Comparison of ENCODE assay signal across 18 cellular contexts in the genomic region with DNA sequence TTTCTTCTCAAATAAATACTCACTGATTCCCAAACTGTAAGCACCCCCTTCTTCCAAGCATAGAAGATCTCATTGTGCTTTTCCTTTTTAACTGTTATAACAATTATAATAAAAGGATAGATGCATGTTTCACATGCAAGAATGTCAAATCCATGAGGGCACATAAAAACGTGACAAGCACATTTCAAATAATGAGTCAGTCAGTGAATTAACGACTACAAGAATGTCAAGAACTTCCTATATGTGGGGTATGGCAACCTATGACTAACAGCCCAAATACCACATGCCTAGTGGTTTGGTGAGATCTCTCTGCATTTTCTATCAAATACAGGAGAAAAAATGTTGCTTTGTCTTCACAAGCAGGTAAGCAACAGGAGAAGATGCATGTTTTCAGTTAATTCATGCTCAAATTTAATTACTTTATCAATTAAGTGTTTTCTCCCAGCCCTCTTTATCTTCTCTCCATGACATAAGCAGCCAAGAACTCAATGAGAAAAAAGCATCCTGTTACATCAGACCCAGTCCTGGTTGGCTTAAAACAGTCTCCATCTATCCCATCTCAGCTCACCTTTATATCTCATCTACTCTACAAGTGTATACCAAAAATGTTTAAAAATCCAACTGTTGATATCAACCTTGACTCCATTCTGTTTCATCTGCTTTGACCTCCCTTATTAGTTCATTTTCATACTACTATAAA.
DNase-seq lines count a peak whose midpoint lies in the region; ATAC-seq and TF ChIP-seq lines count a peak whose summit lies in the region.
"Had no signal": no experiment of that assay in that cellular context is flagged by ENCODE, and none has a peak within 500 bp of the region (broad histone marks: within the 10 kb centered on the region; RNA-seq: fewer than 3 reads in every experiment).

No MANE protein-coding gene starts in this region.

- H3K4me1 ChIP-seq in RWPE2 (ENCODE audit: insufficient read depth, poor library complexity, severe bottlenecking) = peaks cover 9% of the 10 kb centered on the region
- H3K4me1 ChIP-seq in smooth muscle cell (ENCODE audit: low read depth) = peaks cover 5% of the 10 kb centered on the region

- H3K4me3 Mint-ChIP-seq in activated CD8-positive, alpha-beta T cell treated with anti-CD3 and anti-CD28 coated beads for 36 hours = no peak overlapping the region
- H3K4me3 Mint-ChIP-seq in activated CD8-positive, alpha-beta T cell treated with anti-CD3 and anti-CD28 coated beads, Interleukin-2, amount 10 ng/mL, durations not matched to agents 7 days and 5 days = no peak overlapping the region
- no peak overlapping the region for H3K4me3 Mint-ChIP-seq in mesothelial cell of epicardium
- H3K4me3 Mint-ChIP-seq: activated naive CD8-positive, alpha-beta T cell treated with anti-CD3 and anti-CD28 coated beads, Interleukin-2, amount 10 ng/mL, durations not matched to agents 7 days and 5 days; B cell; nephron progenitor cell; stimulated activated memory B cell treated with anti-CD40 and anti-IgM and Interleukin-4, amounts not matched to agents 10 μg/mL and 1 μg/mL and 100 μg/mL, for 72 hours; T-cell had no signal

- 4% methylated on average over 2 of the region's 2 CpGs for WGBS in smooth muscle cell (ENCODE audit: low lambda C conversion rate)

- H3K9ac ChIP-seq in smooth muscle cell (ENCODE audit: low read depth) = no peak overlapping the region

- peak overlapping the region; percentile 8 for H3K4me2 ChIP-seq in smooth muscle cell

- no peak overlapping the region for H3K27ac Mint-ChIP-seq in activated CD8-positive, alpha-beta T cell treated with anti-CD3 and anti-CD28 coated beads for 36 hours
- H3K27ac Mint-ChIP-seq in activated CD8-positive, alpha-beta T cell treated with anti-CD3 and anti-CD28 coated beads, Interleukin-2, amount 10 ng/mL, durations not matched to agents 7 days and 5 days = no peak overlapping the region
- H3K27ac Mint-ChIP-seq in mesothelial cell of epicardium = no peak overlapping the region
- H3K27ac Mint-ChIP-seq: activated naive CD8-positive, alpha-beta T cell treated with anti-CD3 and anti-CD28 coated beads, Interleukin-2, amount 10 ng/mL, durations not matched to agents 7 days and 5 days; B cell; nephron progenitor cell; stimulated activated memory B cell treated with anti-CD40 and anti-IgM and Interleukin-4, amounts not matched to agents 10 μg/mL and 1 μg/mL and 100 μg/mL, for 72 hours; T-cell had no signal

- peak overlapping the region; percentile 34 for H3K27ac ChIP-seq in RWPE2 (ENCODE audit: poor library complexity, severe bottlenecking)
- no peak overlapping the region for H3K27ac ChIP-seq in smooth muscle cell (ENCODE audit: low read depth)

- H3K36me3 Mint-ChIP-seq in activated CD8-positive, alpha-beta T cell treated with anti-CD3 and anti-CD28 coated beads for 36 hours (ENCODE audit: low read depth) = no peaks in the 10 kb centered on the region
- H3K36me3 Mint-ChIP-seq in activated CD8-positive, alpha-beta T cell treated with anti-CD3 and anti-CD28 coated beads, Interleukin-2, amount 10 ng/mL, durations not matched to agents 7 days and 5 days (ENCODE audit: low read depth) = no peaks in the 10 kb centered on the region
- H3K36me3 Mint-ChIP-seq in mesothelial cell of epicardium = no peaks in the 10 kb centered on the region
- H3K36me3 Mint-ChIP-seq: activated naive CD8-positive, alpha-beta T cell treated with anti-CD3 and anti-CD28 coated beads, Interleukin-2, amount 10 ng/mL, durations not matched to agents 7 days and 5 days; stimulated activated memory B cell treated with anti-CD40 and anti-IgM and Interleukin-4, amounts not matched to agents 10 μg/mL and 1 μg/mL and 100 μg/mL, for 72 hours; T-cell had no signal

- H3K4me3 ChIP-seq in RWPE2 (ENCODE audit: severe bottlenecking) = no peak overlapping the region
- H3K4me3 ChIP-seq in fibroblast of pulmonary artery (replicated peaks; ENCODE audit: low read depth, low read length) = no peak overlapping the region
- no peak overlapping the region for H3K4me3 ChIP-seq in smooth muscle cell

- no peak for TF ChIP-seq CTCF in activated CD8-positive, alpha-beta T cell treated with anti-CD3 and anti-CD28 coated beads for 36 hours (IDR thresholded peaks at IDR 0.05)
- TF ChIP-seq CTCF in RWPE2 (IDR thresholded peaks at IDR 0.05; ENCODE audit: poor library complexity, severe bottlenecking) (no peak), fibroblast of pulmonary artery (IDR thresholded peaks at IDR 0.05; ENCODE audit: low read length, missing control alignments) (no peak), smooth muscle cell (IDR thresholded peaks at IDR 0.05; ENCODE audit: borderline replicate concordance, insufficient read depth, poor library complexity, severe bottlenecking) (no peak), mesothelial cell of epicardium (IDR thresholded peaks at IDR 0.05; ENCODE audit: unreplicated experiment) (no peak)

- no peaks in the 10 kb centered on the region for H3K36me3 ChIP-seq in RWPE2 (ENCODE audit: low read depth)
- no peaks in the 10 kb centered on the region for H3K36me3 ChIP-seq in smooth muscle cell (ENCODE audit: low read depth)

- H4K20me1 ChIP-seq in smooth muscle cell (ENCODE audit: low read depth) = no peaks in the 10 kb centered on the region

- H3K9me3 ChIP-seq in RWPE2 (ENCODE audit: severe bottlenecking) (no peaks in the 10 kb centered on the region), smooth muscle cell (replicated peaks; ENCODE audit: low read depth) (no peaks in the 10 kb centered on the region)

- no peaks in the 10 kb centered on the region for H3K27me3 Mint-ChIP-seq in activated CD8-positive, alpha-beta T cell treated with anti-CD3 and anti-CD28 coated beads for 36 hours
- no peaks in the 10 kb centered on the region for H3K27me3 Mint-ChIP-seq in activated CD8-positive, alpha-beta T cell treated with anti-CD3 and anti-CD28 coated beads, Interleukin-2, amount 10 ng/mL, durations not matched to agents 7 days and 5 days (ENCODE audit: low read depth)
- H3K27me3 Mint-ChIP-seq in mesothelial cell of epicardium (ENCODE audit: low read depth) = no peaks in the 10 kb centered on the region
- H3K27me3 Mint-ChIP-seq: activated naive CD8-positive, alpha-beta T cell treated with anti-CD3 and anti-CD28 coated beads, Interleukin-2, amount 10 ng/mL, durations not matched to agents 7 days and 5 days; B cell; T-cell had no signal

- H2AFZ ChIP-seq in smooth muscle cell (ENCODE audit: low read depth) = no peak overlapping the region

- intact Hi-C loops in activated CD8-positive, alpha-beta T cell treated with anti-CD3 and anti-CD28 coated beads for 36 hours (cut with micrococcal nuclease) = no loop called here

- H3K79me2 ChIP-seq in smooth muscle cell (ENCODE audit: low read depth) = no peaks in the 10 kb centered on the region

- no peaks in the 10 kb centered on the region for H3F3A ChIP-seq in smooth muscle cell (ENCODE audit: low read depth)

- POLR2A ChIA-PET in activated CD8-positive, alpha-beta T cell treated with anti-CD3 and anti-CD28 coated beads for 36 hours (lab: Charles Lee) = no interaction called here
- POLR2A ChIA-PET in activated CD8-positive, alpha-beta T cell treated with anti-CD3 and anti-CD28 coated beads, Interleukin-2, amount 10 ng/mL, durations not matched to agents 7 days and 5 days (lab: Charles Lee) = no interaction called here

- H3K9me3 Mint-ChIP-seq in activated CD8-positive, alpha-beta T cell treated with anti-CD3 and anti-CD28 coated beads for 36 hours = no peaks in the 10 kb centered on the region
- no peaks in the 10 kb centered on the region for H3K9me3 Mint-ChIP-seq in activated CD8-positive, alpha-beta T cell treated with anti-CD3 and anti-CD28 coated beads, Interleukin-2, amount 10 ng/mL, durations not matched to agents 7 days and 5 days (ENCODE audit: insufficient read depth)
- peaks cover 6% of the 10 kb centered on the region for H3K9me3 Mint-ChIP-seq in mesothelial cell of epicardium
- H3K9me3 Mint-ChIP-seq: activated naive CD8-positive, alpha-beta T cell treated with anti-CD3 and anti-CD28 coated beads, Interleukin-2, amount 10 ng/mL, durations not matched to agents 7 days and 5 days; nephron progenitor cell; stimulated activated memory B cell treated with anti-CD40 and anti-IgM and Interleukin-4, amounts not matched to agents 10 μg/mL and 1 μg/mL and 100 μg/mL, for 72 hours; T-cell had no signal

- peak; percentile 62 for ATAC-seq in activated CD8-positive, alpha-beta T cell treated with anti-CD3 and anti-CD28 coated beads for 36 hours
- no peak for ATAC-seq in activated CD8-positive, alpha-beta T cell treated with anti-CD3 and anti-CD28 coated beads, Interleukin-2, amount 10 ng/mL, durations not matched to agents 7 days and 5 days
- ATAC-seq in RWPE2 (ENCODE audit: low read depth) (peak; percentile 80), GM18873 (IDR thresholded peaks at IDR 0.05; ENCODE audit: low FRiP score, unreplicated experiment) (no peak)
- ATAC-seq: stimulated activated memory B cell treated with anti-CD40 and anti-IgM and Interleukin-4, amounts not matched to agents 10 μg/mL and 1 μg/mL and 100 μg/mL, for 72 hours; T-cell had no signal

- CTCF ChIA-PET in activated CD8-positive, alpha-beta T cell treated with anti-CD3 and anti-CD28 coated beads for 36 hours (lab: Charles Lee) = interaction anchor here (0.7 to 1.1 kb wide), 2 partner anchors 18 to 97 kb away, joined by 3 to 4 read pairs; no protein-coding TSS in a partner anchor
- CTCF ChIA-PET in activated CD8-positive, alpha-beta T cell treated with anti-CD3 and anti-CD28 coated beads, Interleukin-2, amount 10 ng/mL, durations not matched to agents 7 days and 5 days (lab: Charles Lee) = interaction anchor here (0.9 to 1.9 kb wide), 3 partner anchors 18 to 97 kb away, joined by 3 to 6 read pairs (median 6); no protein-coding TSS in a partner anchor

- DNase-seq in activated CD8-positive, alpha-beta T cell treated with anti-CD3 and anti-CD28 coated beads for 36 hours = peak; percentile 11
- DNase-seq in activated CD8-positive, alpha-beta T cell treated with anti-CD3 and anti-CD28 coated beads, Interleukin-2, amount 10 ng/mL, durations not matched to agents 7 days and 5 days = no peak
- no peak for DNase-seq in RWPE2 (ENCODE audit: low spot score)
- peak; percentile 68 for DNase-seq in fibroblast of pulmonary artery (ENCODE audit: low read depth)
- DNase-seq in smooth muscle cell (lab: John Stamatoyannopoulos, UW; ENCODE audit: unreplicated experiment) = no peak
- no peak for DNase-seq in mesothelial cell of epicardium (ENCODE audit: low spot score in 2 of 2, unreplicated experiment in 2 of 2)
- DNase-seq in SKM-1 (lab: John Stamatoyannopoulos, UW; ENCODE audit: unreplicated experiment) = no peak
- DNase-seq: activated CD4-positive, alpha-beta T cell treated with anti-CD3 and anti-CD28 coated beads, Interleukin-2, amount 50 U/mL, for 4 hours; activated naive CD8-positive, alpha-beta T cell treated with anti-CD3 and anti-CD28 coated beads, Interleukin-2, amount 10 ng/mL, durations not matched to agents 7 days and 5 days; GDM1; Karpas-422; kidney; NCI-H69; nephron progenitor cell; T-cell had no signal

- H3K27me3 ChIP-seq in RWPE2 (ENCODE audit: insufficient read depth, poor library complexity, severe bottlenecking) = no peaks in the 10 kb centered on the region
- H3K27me3 ChIP-seq in smooth muscle cell (ENCODE audit: low read depth) = no peaks in the 10 kb centered on the region

- peaks cover 4% of the 10 kb centered on the region for H3K4me1 Mint-ChIP-seq in activated CD8-positive, alpha-beta T cell treated with anti-CD3 and anti-CD28 coated beads for 36 hours (ENCODE audit: low read depth)
- no peaks in the 10 kb centered on the region for H3K4me1 Mint-ChIP-seq in activated CD8-positive, alpha-beta T cell treated with anti-CD3 and anti-CD28 coated beads, Interleukin-2, amount 10 ng/mL, durations not matched to agents 7 days and 5 days (ENCODE audit: low read depth)
- H3K4me1 Mint-ChIP-seq in mesothelial cell of epicardium = peaks cover 4% of the 10 kb centered on the region
- H3K4me1 Mint-ChIP-seq: activated naive CD8-positive, alpha-beta T cell treated with anti-CD3 and anti-CD28 coated beads, Interleukin-2, amount 10 ng/mL, durations not matched to agents 7 days and 5 days; B cell; nephron progenitor cell; stimulated activated memory B cell treated with anti-CD40 and anti-IgM and Interleukin-4, amounts not matched to agents 10 μg/mL and 1 μg/mL and 100 μg/mL, for 72 hours had no signal

Comparison
In these comparisons a context has a peak if more than half of its experiments do, and no peak if none do; other contexts are left out.
1. ATAC-seq: peak in activated CD8-positive, alpha-beta T cell treated with anti-CD3 and anti-CD28 coated beads for 36 hours (single experiment) and RWPE2 (single experiment); none in activated CD8-positive, alpha-beta T cell treated with anti-CD3 and anti-CD28 coated beads, Interleukin-2, amount 10 ng/mL, durations not matched to agents 7 days and 5 days (single experiment) and GM18873 (single experiment).
2. DNase-seq: peak in activated CD8-positive, alpha-beta T cell treated with anti-CD3 and anti-CD28 coated beads for 36 hours (single experiment) and fibroblast of pulmonary artery (single experiment); none in activated CD8-positive, alpha-beta T cell treated with anti-CD3 and anti-CD28 coated beads, Interleukin-2, amount 10 ng/mL, durations not matched to agents 7 days and 5 days (single experiment), RWPE2 (single experiment), smooth muscle cell (single experiment), mesothelial cell of epicardium (0 of 2) and SKM-1 (single experiment).